In the genomic region with DNA sequence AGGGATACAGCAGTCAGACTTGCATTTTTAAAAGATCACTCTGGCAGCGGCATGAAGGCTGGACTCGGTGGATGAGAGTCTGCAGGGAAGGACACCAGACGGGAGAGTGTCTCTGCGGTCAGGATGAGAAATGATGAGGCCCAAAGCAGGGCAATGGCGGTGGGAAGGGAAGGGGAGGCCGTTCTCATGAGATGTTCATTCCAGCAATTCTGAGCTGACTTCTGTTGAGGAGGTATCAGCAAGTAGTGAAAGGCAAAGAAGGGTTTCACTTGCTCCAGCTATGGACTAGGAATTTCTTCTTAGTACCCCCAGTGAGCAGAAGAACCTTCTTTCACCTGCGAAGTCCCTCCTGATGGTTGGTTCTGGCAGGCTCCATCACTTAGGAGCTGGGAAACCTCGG, we compare ENCODE assay signal across 3 cellular contexts.
"Had no signal": no experiment of that assay in that cellular context is flagged by ENCODE, and none has a peak within 500 bp of the region (broad histone marks: within the 10 kb centered on the region; RNA-seq: fewer than 3 reads in every experiment).

No MANE protein-coding gene starts in this region.

- H3K4me3 ChIP-seq: GM12878 had no signal

- DNase-seq: GDM1, GF-D8 had no signal
